Comparison of ENCODE assay signal across 9 cellular contexts in the genomic region with DNA sequence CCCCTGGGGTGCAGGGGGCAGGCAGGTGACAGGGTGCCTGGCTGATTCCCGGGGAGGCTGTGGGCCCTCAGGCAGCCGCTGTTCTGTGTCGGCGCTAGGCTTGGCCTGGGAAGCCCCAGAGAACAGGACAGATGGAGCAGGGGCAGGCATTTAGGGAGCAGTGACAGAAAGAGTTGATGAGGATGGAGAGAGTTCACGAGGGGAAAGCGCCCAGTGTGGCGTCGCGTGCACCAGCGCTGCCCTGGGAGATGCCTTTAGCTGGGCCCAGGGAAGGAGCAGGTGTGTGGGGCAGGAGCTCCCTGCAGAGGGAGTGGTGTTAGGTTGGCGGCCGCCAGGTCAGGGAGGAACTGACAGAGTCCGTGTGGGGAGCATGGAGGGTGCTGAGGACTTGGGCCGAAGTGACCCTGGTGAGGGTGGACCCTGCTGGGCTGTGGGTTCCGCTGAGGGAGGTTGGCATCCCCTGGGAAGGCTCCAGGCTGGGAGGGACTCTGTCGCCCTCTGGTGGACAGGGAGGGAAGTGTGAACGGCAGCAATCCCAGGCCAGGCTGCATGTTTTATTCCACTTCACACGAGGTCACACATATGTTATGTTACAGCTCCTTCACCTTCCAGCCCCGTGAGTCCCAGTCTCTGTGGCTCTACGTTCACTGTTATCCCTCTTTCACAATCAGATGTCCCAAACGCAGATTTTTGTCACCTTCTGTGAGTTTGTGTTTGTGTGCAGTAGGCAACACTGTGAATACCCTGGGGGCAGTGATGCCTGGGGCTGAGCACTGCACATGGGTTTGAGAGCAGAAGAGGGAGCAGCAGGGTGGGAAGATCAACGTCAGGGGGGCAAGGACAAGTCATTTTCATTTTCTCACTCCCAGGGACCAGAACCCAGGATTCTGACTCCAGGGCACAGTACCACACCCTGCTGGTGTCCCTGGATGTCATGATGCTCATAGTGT. TPM values are rescaled to one million over a fixed set of nuclear protein-coding genes. Genes with fewer than 3 reads are reported as not detected.
DNase-seq lines count a peak whose midpoint lies in the region; ATAC-seq and TF ChIP-seq lines count a peak whose summit lies in the region.
"Not testable (repeated sequence)": the region's sequence is repeated elsewhere in the genome, so short reads cannot be mapped to it uniquely, and the experiment has no call there.
"Had no signal": no experiment of that assay in that cellular context is flagged by ENCODE, and none has a peak within 500 bp of the region (broad histone marks: within the 10 kb centered on the region; RNA-seq: fewer than 3 reads in every experiment).

No MANE protein-coding gene starts in this region.

- 74 to 78% methylated on average over 21 to 22 of the region's 22 CpGs for WGBS in heart right ventricle, 2 donors

- TF ChIP-seq CTCF in chondrocyte (IDR thresholded peaks at IDR 0.05) (peak; percentile 42), heart right ventricle (IDR thresholded peaks at IDR 0.05) (peak; percentile 10 to 56 (median 41))

- H3K27ac Mint-ChIP-seq in T-helper 17 cell; chondrocyte (ENCODE audit: unreplicated experiment): not testable (repeated sequence)

- H3K36me3 Mint-ChIP-seq in T-helper 17 cell (ENCODE audit: low read depth); chondrocyte (ENCODE audit: low read depth): not testable (repeated sequence)

- DNase-seq in ELF-1 (ENCODE audit: low read depth, low spot score) (peak; percentile 36), Karpas-422 (peak; percentile 50), T-helper 17 cell (peak; percentile 13 to 27 (median 27)), activated T-cell treated with anti-CD3 and anti-CD28 coated beads for 48 hours (ENCODE audit: low read depth) (peak; percentile 34)
- DNase-seq in chondrocyte (ENCODE audit: low spot score); heart right ventricle: not testable (repeated sequence)
- DNase-seq in stimulated activated CD4-positive, alpha-beta T cell treated with anti-CD3 and anti-CD28 coated beads, Interleukin-12 subunit alpha, Interleukin-12 subunit beta, amount 100 ng/mL, for 4 hours: peak; percentile 18

- H3K9me3 Mint-ChIP-seq in chondrocyte (ENCODE audit: low read depth): peaks cover 18% of the 10 kb centered on the region

- H4K20me1 ChIP-seq in Karpas-422 (ENCODE audit: insufficient read depth, low read depth, low read length): not testable (repeated sequence)

- not testable (repeated sequence) for H3K27ac ChIP-seq in Karpas-422 (ENCODE audit: low read length); heart right ventricle

- H3K27me3 Mint-ChIP-seq in T-helper 17 cell: peaks cover 48% of the 10 kb centered on the region
- H3K27me3 Mint-ChIP-seq in chondrocyte (ENCODE audit: low read depth): not testable (repeated sequence)

- H3K4me2 ChIP-seq in Karpas-422 (ENCODE audit: low read depth, low read length, poor library complexity, severe bottlenecking): not testable (repeated sequence)

- not testable (repeated sequence) for H3K4me1 Mint-ChIP-seq in T-helper 17 cell; chondrocyte (ENCODE audit: low read depth)

- H3K9ac ChIP-seq in Karpas-422 (ENCODE audit: low read length): not testable (repeated sequence)

- H3K9me2 ChIP-seq in Karpas-422 (replicated peaks; ENCODE audit: insufficient read depth, low read length): not testable (repeated sequence)

- H3K4me3 ChIP-seq in Karpas-422 (ENCODE audit: low read length); heart right ventricle: not testable (repeated sequence)

- not testable (repeated sequence) for ATAC-seq in T-helper 17 cell, heart right ventricle

- H3K79me2 ChIP-seq in Karpas-422 (ENCODE audit: low read length): not testable (repeated sequence)

- not testable (repeated sequence) for H3K36me3 ChIP-seq in Karpas-422 (ENCODE audit: insufficient read depth, low read length); heart right ventricle

- H2AFZ ChIP-seq in Karpas-422 (ENCODE audit: low read length): not testable (repeated sequence)

- not testable (repeated sequence) for H3K4me1 ChIP-seq in Karpas-422 (ENCODE audit: low read length); heart right ventricle

- H3K9me3 ChIP-seq in Karpas-422 (ENCODE audit: low read length); T-helper 17 cell (ENCODE audit: control insufficient read depth, low read length, poor library complexity, severe bottlenecking); heart right ventricle: not testable (repeated sequence)

- not testable (repeated sequence) for H3K4me3 Mint-ChIP-seq in T-helper 17 cell; chondrocyte (ENCODE audit: unreplicated experiment)

- not testable (repeated sequence) for H3K27me3 ChIP-seq in Karpas-422 (ENCODE audit: low read length); heart right ventricle

- intact Hi-C loops in heart right ventricle (cut with DNase I): not testable (repeated sequence)

RNA-seq across cellular contexts. Expression of gene PSG9, which starts 1.7 kb away (rescaled TPM):
- not detected in 2 replicates for total RNA-seq in Karpas-422 (2014; rRNA removed; shearing (Covaris generic); ENCODE audit: low replicate concordance)
- under 1 TPM; 0.15 to 0.23 TPM for total RNA-seq in T-helper 17 cell
- total RNA-seq in chondrocyte: 0.48 TPM in 1 of 3 replicates, not detected in the others
- total RNA-seq in heart right ventricle: not detected
- polyA plus RNA-seq in heart right ventricle: not detected
- total RNA-seq: left lobe of liver, Peyer's patch had no signal
